ENCODE assay signal across 8 cellular contexts in the genomic region with DNA sequence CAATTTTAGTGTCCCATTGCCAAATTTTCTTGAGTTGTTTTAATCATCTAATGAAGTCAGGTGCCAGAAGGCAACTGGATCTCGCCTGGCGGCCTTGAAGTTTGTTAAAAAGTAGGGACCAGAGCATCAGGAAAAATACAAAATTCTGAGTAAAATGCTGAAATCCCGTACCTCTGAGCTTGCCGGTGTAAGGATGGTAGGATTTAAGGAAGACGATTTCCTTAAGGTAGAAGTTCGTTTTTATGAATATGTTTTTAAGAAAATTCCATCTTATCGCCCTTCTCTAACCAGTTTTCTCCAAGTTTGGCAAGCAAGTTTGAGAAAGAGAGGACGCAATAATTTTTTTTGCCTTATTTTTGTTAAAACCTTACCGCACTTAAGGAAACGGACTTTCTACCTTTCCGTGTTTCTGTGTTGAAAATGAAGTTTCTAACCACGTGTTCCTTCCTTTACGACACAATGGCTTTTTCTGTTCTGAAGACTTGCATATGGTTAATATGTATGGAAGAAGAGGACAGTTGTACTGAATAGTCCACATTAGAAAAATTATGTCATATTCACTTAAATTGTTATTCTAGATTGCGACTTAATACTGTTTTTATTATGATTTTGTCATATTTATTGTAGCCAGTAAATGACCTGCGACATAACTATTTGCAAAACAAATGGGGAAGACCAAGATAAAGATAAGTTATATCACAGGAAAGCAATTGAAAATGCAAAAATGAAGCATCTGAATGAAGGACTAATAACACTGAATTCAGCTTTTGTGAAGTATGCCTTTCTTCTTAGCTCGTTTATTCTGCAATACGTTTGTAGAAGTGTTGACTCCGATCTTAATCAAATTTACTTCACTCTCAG. TPM values are rescaled to one million over a fixed set of nuclear protein-coding genes. Genes with fewer than 3 reads are reported as not detected.
A peak's percentile ranks its signal among the peaks of the same experiment; 100 is the strongest.
DNase-seq lines count a peak whose midpoint lies in the region; ATAC-seq lines count a peak whose summit lies in the region.

No MANE protein-coding gene starts in this region.

- peaks cover 32 to 53% of the 10 kb centered on the region in 2 donors for H3K36me3 Mint-ChIP-seq in activated naive CD4-positive, alpha-beta T cell treated with anti-CD3 and anti-CD28 coated beads, Interleukin-2, amount 50 U/mL, for 72 hours

- peak overlapping the region; percentile 97 to 98 for H3K27ac Mint-ChIP-seq in activated naive CD4-positive, alpha-beta T cell treated with anti-CD3 and anti-CD28 coated beads, Interleukin-2, amount 50 U/mL, for 72 hours

- no peaks in the 10 kb centered on the region for H3K9me3 Mint-ChIP-seq in activated naive CD4-positive, alpha-beta T cell treated with anti-CD3 and anti-CD28 coated beads, Interleukin-2, amount 50 U/mL, for 72 hours

- peak; percentile 9 for DNase-seq in SKM-1 treated with dmso at 0.1 percent for 144 hours (lab: John Stamatoyannopoulos, UW; ENCODE audit: unreplicated experiment)
- DNase-seq in SKM-1 (lab: John Stamatoyannopoulos, UW; ENCODE audit: unreplicated experiment): no peak
- no peak for DNase-seq in activated naive CD4-positive, alpha-beta T cell treated with anti-CD3 and anti-CD28 coated beads, Interleukin-2, amount 50 U/mL, for 72 hours (ENCODE audit: low spot score in 2 of 2)
- DNase-seq in iris pigment epithelial cell (ENCODE audit: low read depth): peak; percentile 25
- DNase-seq in superior temporal gyrus (ENCODE audit: extremely low spot score): peak; percentile 34
- no peak for DNase-seq in Ammon's horn (ENCODE audit: low spot score)
- DNase-seq in NCI-H748 treated with DMSO at 0.1 percent for 48 hours (lab: John Stamatoyannopoulos, UW): no peak
- no peak for DNase-seq in HK-2 (ENCODE audit: unreplicated experiment)

- ATAC-seq in activated naive CD4-positive, alpha-beta T cell treated with anti-CD3 and anti-CD28 coated beads, Interleukin-2, amount 50 U/mL, for 72 hours: no peak

RNA-seq across cellular contexts. Expression of a gene that starts 0.9 kb away (rescaled TPM):
- total RNA-seq in activated naive CD4-positive, alpha-beta T cell treated with anti-CD3 and anti-CD28 coated beads, Interleukin-2, amount 50 U/mL, for 72 hours: 10 to 100 TPM; 28.9 to 30.5 TPM

Comparison
In these comparisons a context has a peak if more than half of its experiments do, and no peak if none do; other contexts are left out.
1. DNase-seq: peak in SKM-1 treated with dmso at 0.1 percent for 144 hours (single experiment), iris pigment epithelial cell (single experiment) and superior temporal gyrus (single experiment); none in SKM-1 (single experiment), activated naive CD4-positive, alpha-beta T cell treated with anti-CD3 and anti-CD28 coated beads, Interleukin-2, amount 50 U/mL, for 72 hours (0 of 2), Ammon's horn (single experiment), NCI-H748 treated with DMSO at 0.1 percent for 48 hours (single experiment) and HK-2 (single experiment).